Comparison of ENCODE assay signal across 28 cellular contexts in the genomic region with DNA sequence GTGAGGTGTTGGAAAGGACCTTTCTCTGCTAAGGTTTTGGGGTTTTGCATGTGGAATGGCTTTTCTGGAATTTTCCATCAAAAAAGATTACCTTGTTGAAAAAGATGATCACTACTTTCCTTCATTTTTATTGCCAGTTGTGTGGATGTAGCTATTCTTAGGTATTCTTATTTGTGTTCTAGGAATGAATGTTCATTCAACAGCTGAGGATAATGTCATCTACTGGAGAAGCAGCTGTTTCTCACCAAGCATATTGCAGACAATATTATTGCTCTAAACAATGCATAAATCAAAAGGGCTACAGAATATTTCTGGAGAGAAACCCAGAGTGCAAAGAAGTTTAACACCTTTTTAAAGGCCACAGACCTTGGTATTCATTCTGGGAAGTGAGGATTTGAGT.
"Had no signal": no experiment of that assay in that cellular context is flagged by ENCODE, and none has a peak within 500 bp of the region (broad histone marks: within the 10 kb centered on the region; RNA-seq: fewer than 3 reads in every experiment).

No MANE protein-coding gene starts in this region.

- H3K36me3 Mint-ChIP-seq: activated CD4-positive, alpha-beta memory T cell treated with anti-CD3 and anti-CD28 coated beads for 36 hours; activated naive CD4-positive, alpha-beta T cell treated with anti-CD3 and anti-CD28 coated beads, Interleukin-2, amount 10 ng/mL, durations not matched to agents 7 days and 5 days; activated naive CD8-positive, alpha-beta T cell treated with anti-CD3 and anti-CD28 coated beads, Interleukin-2, amount 10 ng/mL, durations not matched to agents 7 days and 5 days; naive B cell had no signal

- H3K4me1 ChIP-seq: ascending aorta, heart left ventricle, left lung, lower lobe of right lung, pancreas, prostate gland, suprapubic skin, tibial artery, upper lobe of right lung had no signal

- H3K4me3 Mint-ChIP-seq: activated CD4-positive, alpha-beta memory T cell treated with anti-CD3 and anti-CD28 coated beads for 36 hours; activated naive CD4-positive, alpha-beta T cell treated with anti-CD3 and anti-CD28 coated beads, Interleukin-2, amount 10 ng/mL, durations not matched to agents 7 days and 5 days; activated naive CD8-positive, alpha-beta T cell treated with anti-CD3 and anti-CD28 coated beads, Interleukin-2, amount 10 ng/mL, durations not matched to agents 7 days and 5 days; activated T-cell treated with anti-CD3 and anti-CD28 coated beads, Interleukin-2, amount 50 U/mL, for 24 hours; naive B cell; T-helper 1 cell treated with Interleukin-12 subunit alpha and Interleukin-12 subunit beta and Interleukin-4 antibody, amounts not matched to agents 30 μg/mL and 1 μg/mL, for 36 hours had no signal

- H3K36me3 ChIP-seq: ascending aorta, brain microvascular endothelial cell, heart left ventricle, left lung, lower lobe of right lung, pancreas, prostate gland, suprapubic skin, tibial artery, upper lobe of right lung, WERI-Rb-1 had no signal

- H3K27ac Mint-ChIP-seq: activated CD4-positive, alpha-beta memory T cell treated with anti-CD3 and anti-CD28 coated beads for 36 hours; activated naive CD4-positive, alpha-beta T cell treated with anti-CD3 and anti-CD28 coated beads, Interleukin-2, amount 10 ng/mL, durations not matched to agents 7 days and 5 days; activated naive CD8-positive, alpha-beta T cell treated with anti-CD3 and anti-CD28 coated beads, Interleukin-2, amount 10 ng/mL, durations not matched to agents 7 days and 5 days; activated T-cell treated with anti-CD3 and anti-CD28 coated beads, Interleukin-2, amount 50 U/mL, for 24 hours; naive B cell; T-helper 1 cell treated with Interleukin-12 subunit alpha and Interleukin-12 subunit beta and Interleukin-4 antibody, amounts not matched to agents 30 μg/mL and 1 μg/mL, for 36 hours had no signal

- H3K9me3 ChIP-seq: ascending aorta, heart left ventricle, left lung, lower lobe of right lung, mucosa of descending colon, pancreas, prostate gland, suprapubic skin, tibial artery, upper lobe of right lung had no signal

- H3K4me1 Mint-ChIP-seq: activated naive CD4-positive, alpha-beta T cell treated with anti-CD3 and anti-CD28 coated beads, Interleukin-2, amount 10 ng/mL, durations not matched to agents 7 days and 5 days had no signal

- DNase-seq: activated CD4-positive, alpha-beta memory T cell treated with anti-CD3 and anti-CD28 coated beads for 36 hours; activated CD4-positive, alpha-beta T cell treated with anti-CD3 and anti-CD28 coated beads for 48 hours; activated CD8-positive, alpha-beta memory T cell treated with anti-CD3 and anti-CD28 coated beads, Interleukin-2, amount 50 U/mL, for 48 hours; activated gamma-delta T cell; activated naive CD4-positive, alpha-beta T cell treated with anti-CD3 and anti-CD28 coated beads, Interleukin-2, amount 10 ng/mL, durations not matched to agents 7 days and 5 days; activated naive CD8-positive, alpha-beta T cell treated with anti-CD3 and anti-CD28 coated beads, Interleukin-2, amount 10 ng/mL, durations not matched to agents 7 days and 5 days; activated T-cell treated with anti-CD3 and anti-CD28 coated beads, Interleukin-2, amount 50 U/mL, for 24 hours; cortex of kidney; heart left ventricle; left lung; lower lobe of right lung; mucosa of descending colon; naive B cell; pancreas; retina; stimulated activated CD4-positive, alpha-beta T cell treated with anti-CD3 and anti-CD28 coated beads, Interleukin-15, amount 100 ng/mL, for 24 hours; stimulated activated CD4-positive, alpha-beta T cell treated with anti-CD3 and anti-CD28 coated beads, Interleukin-2, amount 100 ng/mL, for 24 hours; stimulated activated naive CD4-positive, alpha-beta T cell; T-helper 9 cell; tibial artery; upper lobe of right lung; WERI-Rb-1 had no signal

- H3K27me3 ChIP-seq: ascending aorta, brain microvascular endothelial cell, heart left ventricle, left lung, suprapubic skin, tibial artery, upper lobe of right lung had no signal

- H3K4me3 ChIP-seq: ascending aorta, heart left ventricle, left lung, lower lobe of right lung, mucosa of descending colon, pancreas, prostate gland, suprapubic skin, tibial artery, upper lobe of right lung had no signal

- FAIRE-seq: endothelial cell of umbilical vein, pancreas had no signal

- H3K27me3 Mint-ChIP-seq: activated CD4-positive, alpha-beta memory T cell treated with anti-CD3 and anti-CD28 coated beads for 36 hours; activated naive CD4-positive, alpha-beta T cell treated with anti-CD3 and anti-CD28 coated beads, Interleukin-2, amount 10 ng/mL, durations not matched to agents 7 days and 5 days had no signal

- H3K9me3 Mint-ChIP-seq: activated CD4-positive, alpha-beta memory T cell treated with anti-CD3 and anti-CD28 coated beads for 36 hours; activated naive CD4-positive, alpha-beta T cell treated with anti-CD3 and anti-CD28 coated beads, Interleukin-2, amount 10 ng/mL, durations not matched to agents 7 days and 5 days; activated naive CD8-positive, alpha-beta T cell treated with anti-CD3 and anti-CD28 coated beads, Interleukin-2, amount 10 ng/mL, durations not matched to agents 7 days and 5 days; activated T-cell treated with anti-CD3 and anti-CD28 coated beads, Interleukin-2, amount 50 U/mL, for 24 hours; naive B cell; T-helper 1 cell treated with Interleukin-12 subunit alpha and Interleukin-12 subunit beta and Interleukin-4 antibody, amounts not matched to agents 30 μg/mL and 1 μg/mL, for 36 hours had no signal

- H3K27ac ChIP-seq: ascending aorta, heart left ventricle, left lung, lower lobe of right lung, pancreas, prostate gland, suprapubic skin, tibial artery, upper lobe of right lung, WERI-Rb-1 had no signal
